Comparison of ENCODE assay signal across 8 cellular contexts in the genomic region with DNA sequence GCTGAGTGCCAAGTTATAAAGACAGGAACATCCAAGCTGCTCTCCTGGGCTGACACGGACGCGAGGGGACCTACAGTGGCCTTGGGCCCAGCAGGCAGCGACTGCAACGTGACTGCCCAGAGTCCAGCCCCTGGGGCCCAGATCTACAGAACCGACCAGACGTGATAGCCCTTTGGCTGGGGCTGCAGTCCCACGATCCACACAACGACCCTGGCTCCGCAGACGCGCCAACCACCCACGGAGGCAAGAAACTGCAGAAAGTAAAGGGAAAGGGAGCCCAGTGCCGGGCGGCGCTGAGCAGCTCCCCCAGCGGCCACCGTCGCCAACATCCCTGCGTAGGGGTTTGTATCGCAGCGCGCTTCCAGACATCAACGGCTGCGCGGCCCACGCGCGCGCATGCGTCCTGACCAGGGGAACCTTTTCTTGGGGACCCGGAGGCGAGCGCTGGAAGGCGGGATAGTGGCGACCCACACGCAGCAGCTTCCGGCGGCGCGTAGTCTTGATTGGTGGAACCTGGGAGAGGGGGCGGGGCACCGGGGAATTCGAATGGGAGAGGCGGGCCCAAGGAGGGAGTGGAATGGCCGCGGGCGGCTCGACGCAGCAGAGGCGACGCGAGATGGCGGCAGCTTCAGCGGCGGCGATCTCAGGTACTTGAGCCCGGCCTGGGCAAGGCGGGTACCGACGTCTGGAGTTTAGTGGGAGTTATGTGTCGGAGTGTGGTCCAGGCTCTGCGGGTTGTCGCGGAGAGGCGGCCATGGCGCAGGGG. TPM values are rescaled to one million over a fixed set of nuclear protein-coding genes. Genes with fewer than 3 reads are reported as not detected.
A peak's percentile ranks its signal among the peaks of the same experiment; 100 is the strongest.
DNase-seq lines count a peak whose midpoint lies in the region; ATAC-seq lines count a peak whose summit lies in the region.

A gene (plus strand): TSS at position 569 of the 766 bp plus-strand sequence. CDS start 9 bp downstream, at position 578.

- H3K4ac ChIP-seq in mesendoderm (ENCODE audit: low read depth, low read length) = peak within 1 kb of the TSS; percentile 91

- H3K18ac ChIP-seq in mesendoderm (ENCODE audit: low read length) = peak within 1 kb of the TSS; percentile 35

- CTCF ChIA-PET in activated CD8-positive, alpha-beta memory T cell treated with anti-CD3 and anti-CD28 coated beads, Interleukin-2, amount 10 ng/mL, durations not matched to agents 7 days and 5 days (lab: Charles Lee) = interaction anchor here (0.6 to 10.5 kb wide), 31 partner anchors 10 to 110 kb away, joined by 3 to 104 read pairs (median 4); a partner anchor contains a TSS

- H2BK120ac ChIP-seq in mesendoderm (ENCODE audit: low read depth, low read length) = no peak within 1 kb of the TSS

- no peaks in the 10 kb centered on the region for H3K9me3 ChIP-seq in HUES48 (ENCODE audit: control insufficient read depth, insufficient read depth, low read length)
- H3K9me3 ChIP-seq in NT2/D1 (ENCODE audit: insufficient read depth, low read length) = no peaks in the 10 kb centered on the region
- H3K9me3 ChIP-seq in endocrine pancreas (ENCODE audit: control insufficient read depth, low read length) = no peaks in the 10 kb centered on the region

- H3K27ac ChIP-seq in HUES48 (ENCODE audit: low read depth, low read length) = peak within 1 kb of the TSS; percentile 85
- H3K27ac ChIP-seq in mesendoderm (ENCODE audit: low read depth, low read length) = peak within 1 kb of the TSS; percentile 22

- H3K79me2 ChIP-seq in mesendoderm (ENCODE audit: control insufficient read depth, insufficient read depth, low read length) = peaks cover 46% of the 10 kb centered on the region

- H3K23ac ChIP-seq in mesendoderm (ENCODE audit: low read length) = peak within 1 kb of the TSS; percentile 97

- peak within 1 kb of the TSS; percentile 88 for H2AK5ac ChIP-seq in mesendoderm (ENCODE audit: low read length)

- ATAC-seq in GM21390 (IDR thresholded peaks at IDR 0.05; ENCODE audit: unreplicated experiment) = peak; percentile 92
- peak; percentile 97 for ATAC-seq in activated CD8-positive, alpha-beta memory T cell treated with anti-CD3 and anti-CD28 coated beads, Interleukin-2, amount 10 ng/mL, durations not matched to agents 7 days and 5 days

- H3K4me1 ChIP-seq in HUES48 (ENCODE audit: control insufficient read depth, insufficient read depth, low read length) (peaks cover 15% of the 10 kb centered on the region), NT2/D1 (ENCODE audit: insufficient read depth, insufficient read length) (peaks cover 3% of the 10 kb centered on the region), endocrine pancreas (ENCODE audit: control insufficient read depth, insufficient read depth, low read length) (peaks cover 6% of the 10 kb centered on the region), mesendoderm (ENCODE audit: control insufficient read depth, low read depth, low read length) (peaks cover 12% of the 10 kb centered on the region)

- H3K4me3 Mint-ChIP-seq in activated CD8-positive, alpha-beta memory T cell treated with anti-CD3 and anti-CD28 coated beads, Interleukin-2, amount 10 ng/mL, durations not matched to agents 7 days and 5 days = peak within 1 kb of the TSS; percentile 96

- peaks cover 45% of the 10 kb centered on the region for H3K4me1 Mint-ChIP-seq in activated CD8-positive, alpha-beta memory T cell treated with anti-CD3 and anti-CD28 coated beads, Interleukin-2, amount 10 ng/mL, durations not matched to agents 7 days and 5 days

- peak within 1 kb of the TSS; percentile 96 for H3K27ac Mint-ChIP-seq in activated CD8-positive, alpha-beta memory T cell treated with anti-CD3 and anti-CD28 coated beads, Interleukin-2, amount 10 ng/mL, durations not matched to agents 7 days and 5 days

- H2BK15ac ChIP-seq in mesendoderm (replicated peaks; ENCODE audit: low read depth) = no peak within 1 kb of the TSS

- H3K36me3 ChIP-seq in HUES48 (ENCODE audit: control insufficient read depth, insufficient read depth, low read length) (peaks cover 21% of the 10 kb centered on the region; the same call in 1 of the 2 replicates), NT2/D1 (ENCODE audit: insufficient read depth, insufficient read length, low read length) (peaks cover 33% of the 10 kb centered on the region), endocrine pancreas (ENCODE audit: control insufficient read depth, insufficient read depth, low read length) (no peaks in the 10 kb centered on the region), mesendoderm (ENCODE audit: control insufficient read depth, insufficient read depth, low read length) (peaks cover 2% of the 10 kb centered on the region)

- no peak within 1 kb of the TSS for H4K8ac ChIP-seq in mesendoderm (ENCODE audit: low read depth, low read length)

- DNase-seq in D341Med (ENCODE audit: low spot score) (peak; percentile 98), NT2/D1 (ENCODE audit: low read depth, low spot score) (peak; percentile 98), mesendoderm (peak; percentile 99)
- peak; percentile 100 for DNase-seq in activated CD8-positive, alpha-beta memory T cell treated with anti-CD3 and anti-CD28 coated beads, Interleukin-2, amount 10 ng/mL, durations not matched to agents 7 days and 5 days
- DNase-seq in stimulated activated CD8-positive, alpha-beta memory T cell treated with anti-CD3 and anti-CD28 coated beads, Interleukin-15, amount 100 ng/mL, for 1 hour (ENCODE audit: low read depth) = peak; percentile 99

- H3K9ac ChIP-seq in HUES48 (ENCODE audit: low read depth, low read length) (peak within 1 kb of the TSS; percentile 85), NT2/D1 (ENCODE audit: insufficient read length, low read depth) (peak within 1 kb of the TSS; percentile 98), endocrine pancreas (ENCODE audit: control insufficient read depth, insufficient read depth, low read length) (peak within 1 kb of the TSS; percentile 83), mesendoderm (ENCODE audit: low read length) (peak within 1 kb of the TSS; percentile 97)

- H3K4me3 ChIP-seq in HUES48 (ENCODE audit: low read depth, low read length) = peak within 1 kb of the TSS; percentile 98
- H3K4me3 ChIP-seq in NT2/D1 (ENCODE audit: insufficient read length, low read depth) = peak within 1 kb of the TSS; percentile 97
- peak within 1 kb of the TSS; percentile 62 for H3K4me3 ChIP-seq in endocrine pancreas (ENCODE audit: control insufficient read depth, insufficient read depth, low read length)
- H3K4me3 ChIP-seq in mesendoderm (ENCODE audit: low read length) = peak within 1 kb of the TSS; percentile 96

- H3K27me3 Mint-ChIP-seq in activated CD8-positive, alpha-beta memory T cell treated with anti-CD3 and anti-CD28 coated beads, Interleukin-2, amount 10 ng/mL, durations not matched to agents 7 days and 5 days = no peaks in the 10 kb centered on the region

- H3K4me2 ChIP-seq in mesendoderm (ENCODE audit: low read length) = peak within 1 kb of the TSS; percentile 93

- WGBS in mesendoderm (ENCODE audit: extremely low coverage, insufficient coverage, low lambda C conversion rate) = no CpG with 5 or more reads among the region's 67 CpGs

- H3K56ac ChIP-seq in mesendoderm (ENCODE audit: low read length) = peak within 1 kb of the TSS; percentile 97

- H2BK5ac ChIP-seq in mesendoderm (ENCODE audit: low read length) = peak within 1 kb of the TSS; percentile 69

- H3K79me1 ChIP-seq in mesendoderm (ENCODE audit: low read length) = peaks cover 22% of the 10 kb centered on the region

- no peaks in the 10 kb centered on the region for H3K9me3 Mint-ChIP-seq in activated CD8-positive, alpha-beta memory T cell treated with anti-CD3 and anti-CD28 coated beads, Interleukin-2, amount 10 ng/mL, durations not matched to agents 7 days and 5 days (ENCODE audit: low read depth)

- peak within 1 kb of the TSS; percentile 87 for H4K5ac ChIP-seq in mesendoderm (ENCODE audit: low read length)

- H3K36me3 Mint-ChIP-seq in activated CD8-positive, alpha-beta memory T cell treated with anti-CD3 and anti-CD28 coated beads, Interleukin-2, amount 10 ng/mL, durations not matched to agents 7 days and 5 days = peaks cover 27% of the 10 kb centered on the region

- H3K27me3 ChIP-seq in HUES48 (ENCODE audit: control insufficient read depth, insufficient read depth, low read length) (no peaks in the 10 kb centered on the region; the same call in 1 of the 2 replicates), NT2/D1 (ENCODE audit: insufficient read depth, insufficient read length) (peaks cover 3% of the 10 kb centered on the region), endocrine pancreas (ENCODE audit: control insufficient read depth, insufficient read depth, low read length) (no peaks in the 10 kb centered on the region), mesendoderm (ENCODE audit: insufficient read depth, low read length, poor library complexity) (no peaks in the 10 kb centered on the region)

RNA-seq across cellular contexts. Expression of the gene that starts here (rescaled TPM):
- 100 to 1,000 TPM; 205 to 266 TPM for total RNA-seq in activated CD8-positive, alpha-beta memory T cell treated with anti-CD3 and anti-CD28 coated beads, Interleukin-2, amount 10 ng/mL, durations not matched to agents 7 days and 5 days
- 74.0 TPM for polyA plus RNA-seq in mesendoderm (2013, experiment 1 of 2)
- polyA plus RNA-seq in mesendoderm (2013, experiment 2 of 2) = 75.7 TPM

Comparison
In these comparisons a context has a peak if more than half of its experiments do, and no peak if none do; other contexts are left out.
1. Peak in every context shown above with its lines: DNase-seq, ATAC-seq, H3K4me3 ChIP-seq and H3K27ac ChIP-seq.